8 cellular contexts compared by ENCODE assay signal in the genomic region with DNA sequence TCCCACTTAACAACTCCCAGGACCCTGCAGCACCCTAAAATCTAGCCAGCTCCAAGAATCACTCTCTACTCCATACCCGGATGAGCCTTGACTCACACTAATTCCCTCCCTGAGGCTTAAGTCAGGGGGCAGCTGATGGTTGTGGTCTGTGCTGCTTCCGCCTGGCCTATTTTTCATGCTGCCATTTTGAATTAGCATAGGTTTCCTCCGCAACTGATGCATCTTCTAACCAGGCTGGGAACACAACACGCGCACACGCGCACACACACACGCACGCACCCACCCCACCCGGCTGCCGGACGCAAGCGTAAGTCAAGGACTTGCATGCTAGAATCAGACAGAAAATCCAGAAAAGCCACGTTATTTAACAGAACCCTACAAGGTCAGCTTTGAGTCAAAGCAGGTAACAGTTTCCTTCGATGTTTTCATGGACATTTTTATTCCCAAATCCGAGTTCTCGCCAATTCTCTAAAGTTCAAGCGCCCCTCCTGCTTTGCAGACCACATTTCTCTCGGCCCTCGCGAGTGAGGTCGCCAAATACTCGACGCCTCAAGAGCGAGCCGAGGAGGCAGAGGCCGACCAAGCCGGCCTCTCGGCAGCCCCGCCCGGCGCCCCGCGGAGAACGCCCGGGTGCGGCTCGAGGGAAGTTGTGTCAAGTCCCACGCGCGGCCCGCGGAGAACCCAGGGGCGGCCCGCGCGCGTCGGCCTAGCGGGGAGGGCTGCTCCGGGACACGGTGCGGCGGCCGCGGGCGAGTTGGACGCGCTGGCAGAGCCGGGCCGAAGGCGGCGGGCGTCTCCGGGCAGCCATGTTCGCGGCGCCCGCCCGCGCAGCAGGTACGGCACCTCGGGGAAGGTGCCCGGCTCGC. TPM values are rescaled to one million over a fixed set of nuclear protein-coding genes. Genes with fewer than 3 reads are reported as not detected.
A peak's percentile ranks its signal among the peaks of the same experiment; 100 is the strongest.
DNase-seq lines count a peak whose midpoint lies in the region; ATAC-seq and TF ChIP-seq lines count a peak whose summit lies in the region.

No MANE protein-coding gene starts in this region.

- H3K27ac ChIP-seq in mucosa of rectum (ENCODE audit: low read depth in 2 of 2, low read length in 2 of 2) (peak overlapping the region; percentile 66 to 77), thoracic aorta (peak overlapping the region; percentile 94 to 98)

- no peak for TF ChIP-seq CTCF in thoracic aorta (IDR thresholded peaks at IDR 0.05)

- H3K27me3 ChIP-seq in mucosa of rectum (ENCODE audit: control insufficient read depth in 2 of 2, insufficient read depth in 2 of 2, low read length in 2 of 2) (peaks cover 3 to 6% of the 10 kb centered on the region in 2 donors), thoracic aorta (replicated peaks; ENCODE audit: insufficient read depth) (no peaks in the 10 kb centered on the region)

- peak overlapping the region; percentile 65 to 80 for H3K9ac ChIP-seq in mucosa of rectum (ENCODE audit: low read depth in 1 of 2, low read length in 2 of 2)

- H3K36me3 ChIP-seq in mucosa of rectum (ENCODE audit: control insufficient read depth in 2 of 2, insufficient read depth in 2 of 2, low read length in 2 of 2) (no peaks in the 10 kb centered on the region), thoracic aorta (no peaks in the 10 kb centered on the region)

- peaks cover 2 to 3% of the 10 kb centered on the region in 2 donors for H3K4me1 ChIP-seq in mucosa of rectum (ENCODE audit: control insufficient read depth in 2 of 2, insufficient read depth in 2 of 2, low read length in 2 of 2)
- H3K4me1 ChIP-seq in thoracic aorta (ENCODE audit: control insufficient read depth in 1 of 2, low read depth in 2 of 2), result peaks cover 8 to 26% of the 10 kb centered on the region in 2 donors

- ATAC-seq in HG02840 (IDR thresholded peaks at IDR 0.05; ENCODE audit: low FRiP score, unreplicated experiment) (peak; percentile 35), thoracic aorta (ENCODE audit: insufficient number of reproducible peaks, low FRiP score, low read depth) (peak; percentile 40)

- H3K9me3 ChIP-seq in mucosa of rectum (ENCODE audit: control insufficient read depth in 2 of 2, low read length in 2 of 2) (no peaks in the 10 kb centered on the region), thoracic aorta (peaks cover 8% of the 10 kb centered on the region)

- H3K4me3 ChIP-seq in mucosa of rectum (ENCODE audit: low read length in 2 of 2) (peak overlapping the region; percentile 74 to 87), thoracic aorta (peak overlapping the region; percentile 92)

- DNase-seq in activated T-cell treated with anti-CD3 and anti-CD28 coated beads for 1 hour (ENCODE audit: low read depth) (peak; percentile 7), activated T-cell treated with anti-CD3 and anti-CD28 coated beads for 4 hours (no peak), NCI-H345 (lab: John Stamatoyannopoulos, UW) (peak; percentile 38), activated T-helper 1 cell treated with Interleukin-2 at 50 U/mL for 16 hours (ENCODE audit: low read depth) (peak; percentile 3), fibroblast of gingiva (ENCODE audit: low read depth) (peak; percentile 69), thoracic aorta (ENCODE audit: low spot score) (no peak)

RNA-seq across cellular contexts. Expression of a gene that starts 1.0 kb away (rescaled TPM):
- total RNA-seq in thoracic aorta, result 10 to 100 TPM; 58.1 to 75.3 TPM

RNA-seq across cellular contexts. Expression of a gene that starts 37.9 kb away (rescaled TPM):
- 10 to 100 TPM; 12.6 to 15.2 TPM for total RNA-seq in thoracic aorta

RNA-seq across cellular contexts. Expression of a gene that starts 39.6 kb away (rescaled TPM):
- 10 to 100 TPM in 1 of 2 donors, 1 to 10 TPM in 1; 6.6 to 10.0 TPM for total RNA-seq in thoracic aorta

Comparison
In these comparisons a context has a peak if more than half of its experiments do, and no peak if none do; other contexts are left out.
1. DNase-seq: peak in activated T-cell treated with anti-CD3 and anti-CD28 coated beads for 1 hour (single experiment), NCI-H345 (single experiment), activated T-helper 1 cell treated with Interleukin-2 at 50 U/mL for 16 hours (single experiment) and fibroblast of gingiva (single experiment); none in activated T-cell treated with anti-CD3 and anti-CD28 coated beads for 4 hours (single experiment) and thoracic aorta (single experiment).